38 cellular contexts compared by ENCODE assay signal in genomic region chr10:22410846-22411245, GRCh38.
"Had no signal": no experiment of that assay in that cellular context is flagged by ENCODE, and none has a peak within 500 bp of the region (broad histone marks: within the 10 kb centered on the region; RNA-seq: fewer than 3 reads in every experiment).

No MANE protein-coding gene starts in this region.

- ATAC-seq: activated naive CD4-positive, alpha-beta T cell treated with anti-CD3 and anti-CD28 coated beads, Interleukin-2, amount 50 U/mL, for 72 hours; activated naive CD8-positive, alpha-beta T cell treated with anti-CD3 and anti-CD28 coated beads, Interleukin-2, amount 50 U/mL, for 24 hours; activated T-cell treated with anti-CD3 and anti-CD28 coated beads, Interleukin-2, amount 50 U/mL, for 4 hours; body of pancreas had no signal

- DNase-seq: activated effector memory CD4-positive, alpha-beta T cell treated with anti-CD3 and anti-CD28 coated beads, Interleukin-2, amount 50 U/mL, for 16 hours; activated effector memory CD4-positive, alpha-beta T cell treated with Interleukin-2 at 50 U/mL for 16 hours; activated gamma-delta T cell; activated gamma-delta T cell treated with Interleukin-2 at 50 U/mL for 16 hours; activated naive CD4-positive, alpha-beta T cell; activated naive CD4-positive, alpha-beta T cell treated with anti-CD3 and anti-CD28 coated beads for 36 hours; activated naive CD4-positive, alpha-beta T cell treated with anti-CD3 and anti-CD28 coated beads, Interleukin-2, amount 10 ng/mL, durations not matched to agents 7 days and 5 days; activated naive CD4-positive, alpha-beta T cell treated with anti-CD3 and anti-CD28 coated beads, Interleukin-2, amount 50 U/mL, for 16 hours; activated naive CD4-positive, alpha-beta T cell treated with Interleukin-2 at 50 U/mL for 16 hours; activated naive CD8-positive, alpha-beta T cell treated with anti-CD3 and anti-CD28 coated beads for 36 hours; activated naive CD8-positive, alpha-beta T cell treated with anti-CD3 and anti-CD28 coated beads, Interleukin-2, amount 10 ng/mL, durations not matched to agents 7 days and 5 days; activated naive CD8-positive, alpha-beta T cell treated with anti-CD3 and anti-CD28 coated beads, Interleukin-2, amount 50 U/mL, for 24 hours; activated T-cell treated with anti-CD3 and anti-CD28 coated beads, Interleukin-2, amount 50 U/mL, for 4 hours; activated T-cell treated with anti-CD3 and anti-CD28 coated beads, Interleukin-2, amount 50 U/mL, for 48 hours; activated T-cell treated with anti-CD3 and anti-CD28 coated beads, Interleukin-2, amount 50 U/mL, for 72 hours; adrenal gland; amniotic stem cell; amygdala; anterior cingulate cortex; aorta; body of pancreas; brain microvascular endothelial cell; caudate nucleus; central memory CD4-positive, alpha-beta T cell; cerebellar nuclear complex had no signal

- FAIRE-seq: astrocyte, bronchial epithelial cell had no signal

- H3K4me1 Mint-ChIP-seq: activated naive CD4-positive, alpha-beta T cell treated with anti-CD3 and anti-CD28 coated beads, Interleukin-2, amount 10 ng/mL, durations not matched to agents 7 days and 5 days; activated naive CD4-positive, alpha-beta T cell treated with anti-CD3 and anti-CD28 coated beads, Interleukin-2, amount 50 U/mL, for 24 hours; activated naive CD8-positive, alpha-beta T cell treated with anti-CD3 and anti-CD28 coated beads for 36 hours; activated naive CD8-positive, alpha-beta T cell treated with anti-CD3 and anti-CD28 coated beads, Interleukin-2, amount 10 ng/mL, durations not matched to agents 7 days and 5 days; activated naive CD8-positive, alpha-beta T cell treated with anti-CD3 and anti-CD28 coated beads, Interleukin-2, amount 50 U/mL, for 24 hours; activated T-helper 17 cell treated with anti-CD3 and anti-CD28 coated beads, Interleukin-2, amount 50 U/mL, for 72 hours; brain; central memory CD8-positive, alpha-beta T cell had no signal

- H3K4me1 ChIP-seq: adrenal gland, ascending aorta, body of pancreas, breast epithelium had no signal

- H3K27ac Mint-ChIP-seq: activated naive CD4-positive, alpha-beta T cell treated with anti-CD3 and anti-CD28 coated beads for 36 hours; activated naive CD4-positive, alpha-beta T cell treated with anti-CD3 and anti-CD28 coated beads, Interleukin-2, amount 10 ng/mL, durations not matched to agents 7 days and 5 days; activated naive CD4-positive, alpha-beta T cell treated with anti-CD3 and anti-CD28 coated beads, Interleukin-2, amount 50 U/mL, for 24 hours; activated naive CD4-positive, alpha-beta T cell treated with anti-CD3 and anti-CD28 coated beads, Interleukin-2, amount 50 U/mL, for 72 hours; activated naive CD8-positive, alpha-beta T cell; activated naive CD8-positive, alpha-beta T cell treated with anti-CD3 and anti-CD28 coated beads for 36 hours; activated naive CD8-positive, alpha-beta T cell treated with anti-CD3 and anti-CD28 coated beads, Interleukin-2, amount 10 ng/mL, durations not matched to agents 7 days and 5 days; activated naive CD8-positive, alpha-beta T cell treated with anti-CD3 and anti-CD28 coated beads, Interleukin-2, amount 50 U/mL, for 24 hours; activated T-cell treated with anti-CD3 and anti-CD28 coated beads, Interleukin-2, amount 50 U/mL, for 72 hours; activated T-helper 1 cell treated with anti-CD3 and anti-CD28 coated beads, Interleukin-12 subunit alpha, Interleukin-12 subunit beta, Interleukin-2, Interleukin-4 antibody, amounts not matched to agents 30 ng/mL and 10 ng/mL and 1 ng/mL, durations not matched to agents 14 hours and 24 hours and 36 hours; activated T-helper 17 cell treated with anti-CD3 and anti-CD28 coated beads, Interleukin-2, amount 50 U/mL, for 72 hours; activated T-helper 2 cell treated with anti-CD3 and anti-CD28 coated beads, Interferon-gamma antibody, Interleukin-2, Interleukin-4, amounts not matched to agents 10 μg/mL and 5 μg/mL and 100 μg/mL, durations not matched to agents 14 hours and 24 hours and 36 hours; brain had no signal

- H3K9me3 ChIP-seq: adrenal gland, ascending aorta, body of pancreas, breast epithelium had no signal

- H3K4me3 Mint-ChIP-seq: activated naive CD4-positive, alpha-beta T cell treated with anti-CD3 and anti-CD28 coated beads for 36 hours; activated naive CD4-positive, alpha-beta T cell treated with anti-CD3 and anti-CD28 coated beads, Interleukin-2, amount 10 ng/mL, durations not matched to agents 7 days and 5 days; activated naive CD4-positive, alpha-beta T cell treated with anti-CD3 and anti-CD28 coated beads, Interleukin-2, amount 50 U/mL, for 24 hours; activated naive CD8-positive, alpha-beta T cell; activated naive CD8-positive, alpha-beta T cell treated with anti-CD3 and anti-CD28 coated beads for 36 hours; activated naive CD8-positive, alpha-beta T cell treated with anti-CD3 and anti-CD28 coated beads, Interleukin-2, amount 10 ng/mL, durations not matched to agents 7 days and 5 days; activated naive CD8-positive, alpha-beta T cell treated with anti-CD3 and anti-CD28 coated beads, Interleukin-2, amount 50 U/mL, for 24 hours; activated T-cell treated with anti-CD3 and anti-CD28 coated beads, Interleukin-2, amount 50 U/mL, for 4 hours; activated T-cell treated with anti-CD3 and anti-CD28 coated beads, Interleukin-2, amount 50 U/mL, for 72 hours; activated T-helper 1 cell treated with anti-CD3 and anti-CD28 coated beads, Interleukin-12 subunit alpha, Interleukin-12 subunit beta, Interleukin-2, Interleukin-4 antibody, amounts not matched to agents 30 ng/mL and 10 ng/mL and 1 ng/mL, durations not matched to agents 14 hours and 24 hours and 36 hours; activated T-helper 17 cell treated with anti-CD3 and anti-CD28 coated beads, Interleukin-2, amount 50 U/mL, for 72 hours; brain; central memory CD8-positive, alpha-beta T cell had no signal

- H3K9me3 Mint-ChIP-seq: activated naive CD4-positive, alpha-beta T cell treated with anti-CD3 and anti-CD28 coated beads, Interleukin-2, amount 10 ng/mL, durations not matched to agents 7 days and 5 days; activated naive CD4-positive, alpha-beta T cell treated with anti-CD3 and anti-CD28 coated beads, Interleukin-2, amount 50 U/mL, for 24 hours; activated T-cell treated with anti-CD3 and anti-CD28 coated beads, Interleukin-2, amount 50 U/mL, for 4 hours; activated T-helper 1 cell treated with anti-CD3 and anti-CD28 coated beads, Interleukin-12 subunit alpha, Interleukin-12 subunit beta, Interleukin-2, Interleukin-4 antibody, amounts not matched to agents 30 ng/mL and 10 ng/mL and 1 ng/mL, durations not matched to agents 14 hours and 24 hours and 36 hours; activated T-helper 17 cell treated with anti-CD3 and anti-CD28 coated beads, Interleukin-2, amount 50 U/mL, for 72 hours; central memory CD8-positive, alpha-beta T cell had no signal

- H3K4me3 ChIP-seq: adrenal gland, ascending aorta, body of pancreas, breast epithelium, cardiac muscle cell had no signal

- H3K36me3 Mint-ChIP-seq: activated naive CD4-positive, alpha-beta T cell treated with anti-CD3 and anti-CD28 coated beads, Interleukin-2, amount 10 ng/mL, durations not matched to agents 7 days and 5 days; activated naive CD4-positive, alpha-beta T cell treated with anti-CD3 and anti-CD28 coated beads, Interleukin-2, amount 50 U/mL, for 24 hours; activated naive CD8-positive, alpha-beta T cell; brain had no signal

- H3K27ac ChIP-seq: adrenal gland, ascending aorta, body of pancreas, brain microvascular endothelial cell, breast epithelium, cardiac muscle cell had no signal

- H3K27me3 ChIP-seq: adrenal gland, ascending aorta, body of pancreas, brain microvascular endothelial cell, breast epithelium, cardiac muscle cell had no signal

- H3K36me3 ChIP-seq: adrenal gland, ascending aorta, brain microvascular endothelial cell, breast epithelium, cardiac muscle cell had no signal
